8 cellular contexts compared by ENCODE assay signal in genomic region chr15:74907277-74907870, GRCh38. TPM values are rescaled to one million over a fixed set of nuclear protein-coding genes. Genes with fewer than 3 reads are reported as not detected.
DNase-seq lines count a peak whose midpoint lies in the region; ATAC-seq and TF ChIP-seq lines count a peak whose summit lies in the region.

No MANE protein-coding gene starts in this region.

- ATAC-seq in naive B cell (ENCODE audit: low read depth in 2 of 2) (no peak), HG03139 (IDR thresholded peaks at IDR 0.05; ENCODE audit: unreplicated experiment) (no peak)

- H4K20me1 ChIP-seq in OCI-LY3 (ENCODE audit: insufficient read depth, low read length), result no peaks in the 10 kb centered on the region

- no peaks in the 10 kb centered on the region for H3K27me3 ChIP-seq in OCI-LY3 (ENCODE audit: low read depth, low read length)
- no peaks in the 10 kb centered on the region for H3K27me3 ChIP-seq in endocrine pancreas (ENCODE audit: control insufficient read depth, insufficient read depth, low read length)

- CTCF ChIA-PET in Calu3 (lab: Charles Lee), result interaction anchor here (0.7 to 1.9 kb wide), 6 partner anchors 18 to 1544 kb away, joined by 3 to 5 read pairs (median 4); partner anchors contain the start of genes MPI and RPP25

- H3K36me3 ChIP-seq in OCI-LY3 (replicated peaks; ENCODE audit: low read depth, low read length), result peaks cover 44% of the 10 kb centered on the region
- no peaks in the 10 kb centered on the region for H3K36me3 ChIP-seq in endocrine pancreas (ENCODE audit: control insufficient read depth, insufficient read depth, low read length)

- intact Hi-C loops in Calu3 (cut with micrococcal nuclease; ENCODE audit: unreplicated experiment), result no loop called here

- peak overlapping the region; percentile 99 for H2AFZ ChIP-seq in OCI-LY3 (ENCODE audit: low read depth, low read length)

- H3K36me3 Mint-ChIP-seq in Calu3 (ENCODE audit: insufficient read depth, unreplicated experiment) (peaks cover 29% of the 10 kb centered on the region), naive B cell (peaks cover 0 to 5% of the 10 kb centered on the region in 2 donors)

- peak overlapping the region; percentile 72 for H3K27ac ChIP-seq in OCI-LY3 (ENCODE audit: low read length)

- peak overlapping the region; percentile 83 for H3K4me3 ChIP-seq in OCI-LY3 (ENCODE audit: low read length)
- peak overlapping the region; percentile 66 for H3K4me3 ChIP-seq in endocrine pancreas (ENCODE audit: control insufficient read depth, insufficient read depth, low read length)

- no TSS peak for BruUV-seq in Calu3 (replicated peaks; lab: Mats Ljungman, UMichigan)

- H3K4me2 ChIP-seq in OCI-LY3 (ENCODE audit: low read length), result peak overlapping the region; percentile 78

- H3K4me3 Mint-ChIP-seq in Calu3 (ENCODE audit: low read depth, unreplicated experiment) (peak overlapping the region; percentile 83), naive B cell (peak overlapping the region; percentile 94 to 99 (median 98))

- H3K4me1 ChIP-seq in OCI-LY3 (ENCODE audit: low read length) (peaks cover 32% of the 10 kb centered on the region), endocrine pancreas (ENCODE audit: control insufficient read depth, insufficient read depth, low read length) (no peaks in the 10 kb centered on the region)

- no peaks in the 10 kb centered on the region for H3K27me3 Mint-ChIP-seq in Calu3 (ENCODE audit: unreplicated experiment)
- H3K27me3 Mint-ChIP-seq in naive B cell, result no peaks in the 10 kb centered on the region

- no peaks in the 10 kb centered on the region for H3K9me3 Mint-ChIP-seq in Calu3 (ENCODE audit: low read depth, unreplicated experiment)
- no peaks in the 10 kb centered on the region for H3K9me3 Mint-ChIP-seq in naive B cell

- peaks cover 27% of the 10 kb centered on the region for H3K79me2 ChIP-seq in OCI-LY3 (ENCODE audit: low read length)

- DNase-seq in Calu3, result no peak
- DNase-seq in naive B cell, result no peak
- no peak for DNase-seq in NAMALWA (ENCODE audit: low spot score)
- DNase-seq in SW 1271 (lab: John Stamatoyannopoulos, UW), result no peak
- no peak for DNase-seq in NCI-H524 treated with DMSO at 0.1 percent for 48 hours (lab: John Stamatoyannopoulos, UW)

- H3K27ac Mint-ChIP-seq in Calu3 (ENCODE audit: unreplicated experiment) (peak overlapping the region; percentile 44), naive B cell (peak overlapping the region; percentile 88 to 99 (median 96))

- peaks cover 13% of the 10 kb centered on the region for H3K4me1 Mint-ChIP-seq in Calu3 (ENCODE audit: low read depth, unreplicated experiment)
- H3K4me1 Mint-ChIP-seq in naive B cell, result peaks cover 18 to 37% (median 36%) of the 10 kb centered on the region in 3 donors

- TF ChIP-seq CTCF in Calu3 (IDR thresholded peaks at IDR 0.05; ENCODE audit: unreplicated experiment), result no peak
- no peak for TF ChIP-seq CTCF in OCI-LY3 (IDR thresholded peaks at IDR 0.05; ENCODE audit: low read depth, low read length)

- no peaks in the 10 kb centered on the region for H3K9me3 ChIP-seq in OCI-LY3 (ENCODE audit: insufficient read depth, low read length)
- H3K9me3 ChIP-seq in endocrine pancreas (ENCODE audit: control insufficient read depth, low read length), result no peaks in the 10 kb centered on the region

- H3K9ac ChIP-seq in OCI-LY3 (ENCODE audit: low read length), result peak overlapping the region; percentile 94
- H3K9ac ChIP-seq in endocrine pancreas (ENCODE audit: control insufficient read depth, insufficient read depth, low read length), result peak overlapping the region; percentile 98

RNA-seq across cellular contexts. Expression of gene FAM219B, which starts 0.7 kb away (rescaled TPM):
- total RNA-seq in Calu3 (2022), result 48.1 and 56.2 TPM in 2 replicates
- polyA plus RNA-seq in naive B cell (ENCODE audit: low read depth in 6 of 6), result 10 to 100 TPM; 16.7 to 31.4 (median 22.2) TPM

RNA-seq across cellular contexts. Expression of gene MPI, which starts 17.5 kb away (rescaled TPM):
- total RNA-seq in Calu3 (2022), result 63.3 and 76.1 TPM in 2 replicates
- polyA plus RNA-seq in naive B cell (ENCODE audit: low read depth in 6 of 6), result 10 to 100 TPM; 54.3 to 70.0 (median 57.7) TPM

RNA-seq across cellular contexts. Expression of gene COX5A, which starts 30.5 kb away (rescaled TPM):
- total RNA-seq in Calu3 (2022), result 272 and 280 TPM in 2 replicates
- polyA plus RNA-seq in naive B cell (ENCODE audit: low read depth in 6 of 6), result 100 to 1,000 TPM; 250 to 322 (median 270) TPM

RNA-seq across cellular contexts. Expression of gene SCAMP2, which starts 34.2 kb away (rescaled TPM):
- total RNA-seq in Calu3 (2022), result 114 and 115 TPM in 2 replicates
- 100 to 1,000 TPM; 102 to 122 (median 110) TPM for polyA plus RNA-seq in naive B cell (ENCODE audit: low read depth in 6 of 6)

RNA-seq across cellular contexts. Expression of gene RPP25, which starts 49.2 kb away (rescaled TPM):
- total RNA-seq in Calu3 (2022), result 14.9 and 19.2 TPM in 2 replicates
- 1 to 10 TPM in 5 of 6 donors, under 1 TPM in 1; 0.92 to 3.6 (median 2.7) TPM for polyA plus RNA-seq in naive B cell (ENCODE audit: low read depth in 6 of 6)
